21 cellular contexts compared by ENCODE assay signal in the genomic region with DNA sequence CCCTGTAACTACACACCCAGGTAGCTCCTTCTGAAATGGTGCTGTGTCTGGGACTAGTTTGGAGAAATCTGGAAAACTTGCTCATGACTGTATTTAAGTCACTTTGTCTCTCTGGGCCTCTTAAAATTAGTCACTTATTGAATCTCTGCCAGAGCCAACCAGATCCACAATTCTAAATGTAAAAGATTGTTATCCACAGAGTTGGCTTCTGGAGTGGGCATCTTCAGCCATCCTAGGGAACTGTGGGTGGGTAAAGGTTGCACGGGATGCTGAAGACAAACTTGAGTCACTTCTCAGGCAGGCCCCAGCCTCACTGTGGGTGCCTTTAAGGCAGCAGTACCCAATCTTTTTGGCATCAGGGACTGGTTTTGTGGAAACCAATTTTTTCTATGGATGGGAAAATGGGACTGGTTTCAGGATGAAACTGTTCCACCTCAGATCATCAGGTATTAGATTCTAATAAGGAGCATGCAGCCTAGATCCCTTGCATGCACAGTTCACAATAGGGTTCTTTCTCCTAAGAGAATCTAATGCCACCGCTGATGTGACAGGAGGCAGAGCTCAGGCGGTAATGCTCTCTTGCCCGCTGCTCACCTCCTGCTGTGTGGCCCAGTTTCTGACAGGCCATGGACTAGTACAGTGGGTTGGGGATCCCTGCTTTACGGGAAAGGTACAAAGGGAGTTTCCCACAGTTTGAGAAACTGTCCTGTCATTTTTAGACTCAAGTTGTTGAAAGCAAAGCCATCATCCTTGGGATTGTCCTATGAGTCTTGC.
DNase-seq lines count a peak whose midpoint lies in the region; ATAC-seq and TF ChIP-seq lines count a peak whose summit lies in the region.
"Had no signal": no experiment of that assay in that cellular context is flagged by ENCODE, and none has a peak within 500 bp of the region (broad histone marks: within the 10 kb centered on the region; RNA-seq: fewer than 3 reads in every experiment).

No MANE protein-coding gene starts in this region.

- H2AFZ ChIP-seq in IMR-90 (replicated peaks; ENCODE audit: low read length, poor library complexity) (no peak overlapping the region), mammary epithelial cell (ENCODE audit: low read depth, low read length) (no peak overlapping the region)

- H3K79me2 ChIP-seq in mammary epithelial cell (ENCODE audit: insufficient read depth, low read length), result no peaks in the 10 kb centered on the region

- dilution Hi-C loops in IMR-90 (cut with HindIII; ENCODE audit: low sequenced_read_pairs, unreplicated experiment) (no loop called here), mammary epithelial cell (cut with HindIII; ENCODE audit: low sequenced_read_pairs) (no loop called here)

- H2AK5ac ChIP-seq in IMR-90 (ENCODE audit: low read depth, low read length), result no peak overlapping the region

- no peak for TF ChIP-seq RAD21 in IMR-90 (IDR thresholded peaks at IDR 0.05; ENCODE audit: low read length)

- H3K18ac ChIP-seq in IMR-90 (ENCODE audit: low read depth, low read length), result no peak overlapping the region

- no peaks in the 10 kb centered on the region for H3K9me3 ChIP-seq in IMR-90 (ENCODE audit: control insufficient read depth, insufficient read depth, low read length)
- no peaks in the 10 kb centered on the region for H3K9me3 ChIP-seq in mammary epithelial cell (replicated peaks; ENCODE audit: insufficient read depth, low read length)
- no peaks in the 10 kb centered on the region for H3K9me3 ChIP-seq in CD8-positive, alpha-beta T cell (ENCODE audit: low read length)
- H3K9me3 ChIP-seq: esophagus squamous epithelium, vagina had no signal

- H3K9me1 ChIP-seq in IMR-90 (ENCODE audit: insufficient read depth, low read length), result no peaks in the 10 kb centered on the region

- no CpG with 5 or more reads among the region's 5 CpGs for WGBS in IMR-90 (ENCODE audit: extremely low coverage in 2 of 2, insufficient read length in 1 of 2), 2 experiments
- 76% methylated on average over 5 of the region's 5 CpGs for WGBS in mammary epithelial cell (ENCODE audit: low coverage, missing lambda C conversion rate)

- H3K4me2 ChIP-seq in IMR-90 (ENCODE audit: low read depth, low read length) (no peak overlapping the region), mammary epithelial cell (ENCODE audit: insufficient read depth, low read depth, low read length) (no peak overlapping the region)

- intact Hi-C loops in IMR-90 (cut with micrococcal nuclease), result no loop called here
- intact Hi-C loops in mammary epithelial cell (cut with micrococcal nuclease), result no loop called here
- intact Hi-C loops in CD8-positive, alpha-beta T cell (cut with DNase I, micrococcal nuclease), result no loop called here

- H3K36me3 ChIP-seq in IMR-90 (ENCODE audit: control insufficient read depth, insufficient read depth, low read length) (no peaks in the 10 kb centered on the region), mammary epithelial cell (ENCODE audit: insufficient read depth, low read length) (no peaks in the 10 kb centered on the region)
- no peaks in the 10 kb centered on the region for H3K36me3 ChIP-seq in CD8-positive, alpha-beta T cell (ENCODE audit: insufficient read depth, low read length)
- H3K36me3 ChIP-seq: cardiac muscle cell, esophagus squamous epithelium, vagina had no signal

- H3K9me3 Mint-ChIP-seq in chondrocyte (ENCODE audit: low read depth), result no peaks in the 10 kb centered on the region
- no peaks in the 10 kb centered on the region for H3K9me3 Mint-ChIP-seq in natural killer cell treated with Interleukin-12 subunit alpha and Interleukin-12 subunit beta and Interleukin-15 and Interleukin-18, amount 100 ng/mL, for 72 hours
- no peaks in the 10 kb centered on the region for H3K9me3 Mint-ChIP-seq in CD8-positive, alpha-beta T cell
- H3K9me3 Mint-ChIP-seq: activated B cell treated with CpG ODN at 0.5 μM for 24 hours; activated CD8-positive, alpha-beta T cell treated with anti-CD3 and anti-CD28 coated beads for 36 hours; activated T-cell treated with anti-CD3 and anti-CD28 coated beads, Interleukin-2, amount 50 U/mL, for 72 hours; naive thymus-derived CD4-positive, alpha-beta T cell had no signal

- H3K27ac ChIP-seq in IMR-90 (ENCODE audit: insufficient read depth, low read length) (no peak overlapping the region), mammary epithelial cell (ENCODE audit: insufficient read depth, low read depth, low read length) (no peak overlapping the region)
- H3K27ac ChIP-seq in CD8-positive, alpha-beta T cell (ENCODE audit: low read depth, low read length), result no peak overlapping the region
- H3K27ac ChIP-seq: cardiac muscle cell, esophagus squamous epithelium, vagina had no signal

- ATAC-seq in IMR-90 (ENCODE audit: low read depth), result peak; percentile 48; the same call in 1 of the 2 replicates
- no peak for ATAC-seq in natural killer cell treated with Interleukin-12 subunit alpha and Interleukin-12 subunit beta and Interleukin-15 and Interleukin-18, amount 100 ng/mL, for 72 hours
- no peak for ATAC-seq in CD8-positive, alpha-beta T cell
- ATAC-seq: activated CD8-positive, alpha-beta T cell treated with anti-CD3 and anti-CD28 coated beads for 36 hours; activated T-cell treated with anti-CD3 and anti-CD28 coated beads, Interleukin-2, amount 50 U/mL, for 72 hours; naive thymus-derived CD4-positive, alpha-beta T cell had no signal

- H3K56ac ChIP-seq in IMR-90 (ENCODE audit: extremely low read depth, insufficient read depth, low read length), result no peak overlapping the region

- no peak overlapping the region for H2BK120ac ChIP-seq in IMR-90 (ENCODE audit: low read depth, low read length)

- no peak overlapping the region for H2BK5ac ChIP-seq in IMR-90 (ENCODE audit: low read depth, low read length, poor library complexity, severe bottlenecking)

- no peak overlapping the region for H3K23ac ChIP-seq in IMR-90 (ENCODE audit: low read depth, low read length)

- H3K4me3 ChIP-seq in IMR-90 (ENCODE audit: insufficient read depth, low read depth, low read length) (no peak overlapping the region), mammary epithelial cell (replicated peaks in 1 of 3; ENCODE audit: insufficient read depth in 1 of 3, low read depth in 2 of 3, low read length in 3 of 3) (no peak overlapping the region)
- no peak overlapping the region for H3K4me3 ChIP-seq in CD8-positive, alpha-beta T cell (ENCODE audit: low read depth, low read length)
- H3K4me3 ChIP-seq: cardiac muscle cell, esophagus squamous epithelium, vagina had no signal

- H3K4me3 Mint-ChIP-seq in chondrocyte (ENCODE audit: unreplicated experiment), result no peak overlapping the region
- H3K4me3 Mint-ChIP-seq in natural killer cell treated with Interleukin-12 subunit alpha and Interleukin-12 subunit beta and Interleukin-15 and Interleukin-18, amount 100 ng/mL, for 72 hours, result no peak overlapping the region
- no peak overlapping the region for H3K4me3 Mint-ChIP-seq in CD8-positive, alpha-beta T cell
- H3K4me3 Mint-ChIP-seq: activated B cell treated with CpG ODN at 0.5 μM for 24 hours; activated CD8-positive, alpha-beta T cell treated with anti-CD3 and anti-CD28 coated beads for 36 hours; activated naive CD8-positive, alpha-beta T cell; activated T-cell treated with anti-CD3 and anti-CD28 coated beads, Interleukin-2, amount 50 U/mL, for 72 hours; naive thymus-derived CD4-positive, alpha-beta T cell had no signal

- TF ChIP-seq POLR2A in IMR-90 (IDR thresholded peaks at IDR 0.05; ENCODE audit: low read depth, low read length), result no peak

- no peak overlapping the region for H4K5ac ChIP-seq in IMR-90 (ENCODE audit: low read depth, low read length)

- no peak overlapping the region for H4K8ac ChIP-seq in IMR-90 (ENCODE audit: low read depth in 2 of 2, low read length in 2 of 2)

- H4K20me1 ChIP-seq in IMR-90 (ENCODE audit: insufficient read depth, low read length) (no peaks in the 10 kb centered on the region), mammary epithelial cell (ENCODE audit: insufficient read depth, low read length) (no peaks in the 10 kb centered on the region)

- no peaks in the 10 kb centered on the region for H3K36me3 Mint-ChIP-seq in chondrocyte (ENCODE audit: low read depth)
- H3K36me3 Mint-ChIP-seq in natural killer cell treated with Interleukin-12 subunit alpha and Interleukin-12 subunit beta and Interleukin-15 and Interleukin-18, amount 100 ng/mL, for 72 hours, result no peaks in the 10 kb centered on the region
- H3K36me3 Mint-ChIP-seq in CD8-positive, alpha-beta T cell, result no peaks in the 10 kb centered on the region
- H3K36me3 Mint-ChIP-seq: activated naive CD8-positive, alpha-beta T cell; naive thymus-derived CD4-positive, alpha-beta T cell had no signal

- in situ Hi-C loops in IMR-90 (cut with MboI; ENCODE audit: low sequenced_read_pairs) (no loop called here), mammary epithelial cell (cut with MboI; ENCODE audit: low sequenced_read_pairs in 2 of 2) (no loop called here)

- POLR2A ChIA-PET in IMR-90 (lab: Charles Lee; ENCODE audit: unreplicated experiment), result no interaction called here
- POLR2A ChIA-PET in CD8-positive, alpha-beta T cell (lab: Charles Lee), result no interaction called here

- BruUV-seq in IMR-90 (replicated peaks; lab: Mats Ljungman, UMichigan) (no TSS peak), mammary epithelial cell (replicated peaks; lab: Mats Ljungman, UMichigan) (no TSS peak)

- TF ChIP-seq CTCF in IMR-90 (conservative IDR thresholded peaks at IDR 0.05; ENCODE audit: low read depth, low read length) (no peak), mammary epithelial cell (conservative IDR thresholded peaks at IDR 0.05 in 1 of 2, IDR thresholded peaks at IDR 0.05 in 1 of 2; ENCODE audit: extremely low read depth in 1 of 2, insufficient read depth in 1 of 2, low read depth in 1 of 2, low read length in 2 of 2) (no peak), chondrocyte (IDR thresholded peaks at IDR 0.05) (no peak)
- no peak for TF ChIP-seq CTCF in CD8-positive, alpha-beta T cell (IDR thresholded peaks at IDR 0.05)

- H3K27me3 ChIP-seq in IMR-90 (ENCODE audit: control insufficient read depth, insufficient read depth, low read length) (peaks cover 22% of the 10 kb centered on the region), mammary epithelial cell (ENCODE audit: insufficient read depth, low read length) (no peaks in the 10 kb centered on the region)
- H3K27me3 ChIP-seq in CD8-positive, alpha-beta T cell (ENCODE audit: insufficient read depth, low read length), result no peaks in the 10 kb centered on the region
- H3K27me3 ChIP-seq: cardiac muscle cell, vagina had no signal

- CTCF ChIA-PET in IMR-90 (lab: Yijun Ruan, JAX) (no interaction called here), mammary epithelial cell (lab: Charles Lee; ENCODE audit: low non-redundant PET) (no interaction called here)
- CTCF ChIA-PET in CD8-positive, alpha-beta T cell (lab: Charles Lee), result no interaction called here

- peaks cover 9% of the 10 kb centered on the region for H3K4me1 Mint-ChIP-seq in chondrocyte (ENCODE audit: low read depth)
- no peaks in the 10 kb centered on the region for H3K4me1 Mint-ChIP-seq in natural killer cell treated with Interleukin-12 subunit alpha and Interleukin-12 subunit beta and Interleukin-15 and Interleukin-18, amount 100 ng/mL, for 72 hours (ENCODE audit: low read depth in 2 of 2)
- no peaks in the 10 kb centered on the region for H3K4me1 Mint-ChIP-seq in CD8-positive, alpha-beta T cell (ENCODE audit: low read depth)
- H3K4me1 Mint-ChIP-seq: activated B cell treated with CpG ODN at 0.5 μM for 24 hours; naive thymus-derived CD4-positive, alpha-beta T cell had no signal

- H2AK9ac ChIP-seq in IMR-90 (replicated peaks; ENCODE audit: low read depth, low read length, poor library complexity), result no peak overlapping the region

- H2BK15ac ChIP-seq in IMR-90 (ENCODE audit: low read depth, low read length), result no peak overlapping the region

- H3K27me3 Mint-ChIP-seq in chondrocyte (ENCODE audit: low read depth), result no peaks in the 10 kb centered on the region
- peaks cover 13 to 23% of the 10 kb centered on the region in 2 donors for H3K27me3 Mint-ChIP-seq in natural killer cell treated with Interleukin-12 subunit alpha and Interleukin-12 subunit beta and Interleukin-15 and Interleukin-18, amount 100 ng/mL, for 72 hours
- H3K27me3 Mint-ChIP-seq in CD8-positive, alpha-beta T cell (ENCODE audit: low read depth), result peaks cover 4% of the 10 kb centered on the region
- H3K27me3 Mint-ChIP-seq: activated naive CD8-positive, alpha-beta T cell had no signal

- DNase-seq in Daoy (ENCODE audit: low read depth), result peak; percentile 12
- peak; percentile 50 for DNase-seq in IMR-90
- DNase-seq in mammary epithelial cell, result peak; percentile 46
- peak; percentile 31 for DNase-seq in iris pigment epithelial cell (ENCODE audit: low read depth)
- no peak for DNase-seq in chondrocyte (ENCODE audit: low spot score)
- DNase-seq in SW480 (ENCODE audit: low spot score), result no peak
- DNase-seq in natural killer cell treated with Interleukin-12 subunit alpha and Interleukin-12 subunit beta and Interleukin-15 and Interleukin-18, amount 100 ng/mL, for 72 hours (ENCODE audit: low spot score), result no peak
- DNase-seq in CD8-positive, alpha-beta T cell, result no peak
- DNase-seq: activated B cell treated with CpG ODN at 0.5 μM for 24 hours; activated CD8-positive, alpha-beta T cell treated with anti-CD3 and anti-CD28 coated beads for 36 hours; activated T-cell treated with anti-CD3 and anti-CD28 coated beads, Interleukin-2, amount 50 U/mL, for 72 hours; effector CD4-positive, alpha-beta T cell; esophagus squamous epithelium; GOT3; naive thymus-derived CD4-positive, alpha-beta T cell; NCI-H526 treated with DMSO at 0.1 percent for 48 hours; SIG-M5; stimulated activated CD4-positive, alpha-beta T cell treated with anti-CD3 and anti-CD28 coated beads, Interleukin-4, amount 100 ng/mL, for 1 hour had no signal

- H2BK20ac ChIP-seq in IMR-90 (ENCODE audit: low read depth, low read length), result no peak overlapping the region

- H3K14ac ChIP-seq in IMR-90 (replicated peaks; ENCODE audit: low read depth, low read length), result no peak overlapping the region

- H4K91ac ChIP-seq in IMR-90 (ENCODE audit: insufficient read depth, low read depth, low read length), result no peak overlapping the region

- H3K27ac Mint-ChIP-seq in chondrocyte (ENCODE audit: unreplicated experiment), result no peak overlapping the region
- no peak overlapping the region for H3K27ac Mint-ChIP-seq in natural killer cell treated with Interleukin-12 subunit alpha and Interleukin-12 subunit beta and Interleukin-15 and Interleukin-18, amount 100 ng/mL, for 72 hours
- H3K27ac Mint-ChIP-seq in CD8-positive, alpha-beta T cell, result no peak overlapping the region
- H3K27ac Mint-ChIP-seq: activated B cell treated with CpG ODN at 0.5 μM for 24 hours; activated CD8-positive, alpha-beta T cell treated with anti-CD3 and anti-CD28 coated beads for 36 hours; activated naive CD8-positive, alpha-beta T cell; activated T-cell treated with anti-CD3 and anti-CD28 coated beads, Interleukin-2, amount 50 U/mL, for 72 hours; naive thymus-derived CD4-positive, alpha-beta T cell had no signal

- no peaks in the 10 kb centered on the region for H3K4me1 ChIP-seq in IMR-90 (ENCODE audit: control insufficient read depth, insufficient read depth, low read length)
- H3K4me1 ChIP-seq in mammary epithelial cell (ENCODE audit: insufficient read depth, low read length), result peaks cover 8% of the 10 kb centered on the region
- no peaks in the 10 kb centered on the region for H3K4me1 ChIP-seq in CD8-positive, alpha-beta T cell (ENCODE audit: insufficient read depth, low read length)
- H3K4me1 ChIP-seq: vagina had no signal

- no peaks in the 10 kb centered on the region for H3K79me1 ChIP-seq in IMR-90 (ENCODE audit: low read depth in 1 of 2, low read length in 2 of 2)

- H3K9ac ChIP-seq in IMR-90 (ENCODE audit: low read depth, low read length), result no peak overlapping the region
- H3K9ac ChIP-seq in mammary epithelial cell (ENCODE audit: insufficient read depth, low read length), result no peak overlapping the region

- H3K4ac ChIP-seq in IMR-90 (ENCODE audit: low read depth, low read length), result no peak overlapping the region

Comparison
In these comparisons a context has a peak if more than half of its experiments do, and no peak if none do; other contexts are left out.
1. DNase-seq: peak in Daoy (single experiment), IMR-90 (single experiment), mammary epithelial cell (single experiment) and iris pigment epithelial cell (single experiment); none in chondrocyte (single experiment), SW480 (single experiment), natural killer cell treated with Interleukin-12 subunit alpha and Interleukin-12 subunit beta and Interleukin-15 and Interleukin-18, amount 100 ng/mL, for 72 hours (single experiment) and CD8-positive, alpha-beta T cell (0 of 7).